Comparison of ENCODE assay signal across 8 cellular contexts in genomic region chr3:158434412-158435038, GRCh38.
DNase-seq lines count a peak whose midpoint lies in the region; TF ChIP-seq lines count a peak whose summit lies in the region.

No MANE protein-coding gene starts in this region.

- no peaks in the 10 kb centered on the region for H3K4me1 ChIP-seq in Loucy (ENCODE audit: insufficient read depth, low read length, poor library complexity, severe bottlenecking)
- H3K4me1 ChIP-seq in breast epithelium = no peaks in the 10 kb centered on the region

- H3K79me2 ChIP-seq in Loucy (ENCODE audit: insufficient read depth, low read length) = no peaks in the 10 kb centered on the region

- H3K27me3 ChIP-seq in Loucy (ENCODE audit: insufficient read depth, low read length, poor library complexity, severe bottlenecking) (no peaks in the 10 kb centered on the region), breast epithelium (no peaks in the 10 kb centered on the region)

- H3K36me3 ChIP-seq in Loucy (ENCODE audit: insufficient read depth, low read length) = no peaks in the 10 kb centered on the region
- H3K36me3 ChIP-seq in breast epithelium = no peaks in the 10 kb centered on the region

- in situ Hi-C loops in SK-MEL-5 (cut with HindIII; ENCODE audit: low pct_unique_long_range_greater_than_20kb, low sequenced_read_pairs) = no loop called here

- H3K9me2 ChIP-seq in Loucy (replicated peaks; ENCODE audit: low read depth, low read length) = no peaks in the 10 kb centered on the region

- H3K27ac ChIP-seq in breast epithelium = no peak overlapping the region

- no peak overlapping the region for H2AFZ ChIP-seq in Loucy (ENCODE audit: low read length)

- peak; percentile 3 to 6 for DNase-seq in activated CD4-positive, alpha-beta T cell treated with anti-CD3 and anti-CD28 coated beads for 24 hours (ENCODE audit: low read depth in 2 of 2)
- DNase-seq in activated CD4-positive, alpha-beta T cell treated with anti-CD3 and anti-CD28 coated beads for 1 hour = no peak
- DNase-seq in HCEC 1CT (peak; percentile 53), SK-MEL-5 (ENCODE audit: low read depth, low spot score) (peak; percentile 82), breast epithelium (ENCODE audit: low spot score in 2 of 2) (peak in 1 of 2 donors; percentile 31), islet precursor cell (peak; percentile 67)
- DNase-seq in stimulated activated CD4-positive, alpha-beta T cell treated with anti-CD3 and anti-CD28 coated beads, Interleukin-2, amount 100 ng/mL, for 4 hours (ENCODE audit: low read depth) = peak; percentile 9

- H3K4me3 ChIP-seq in Loucy (ENCODE audit: low read length, poor library complexity, severe bottlenecking) (no peak overlapping the region), breast epithelium (no peak overlapping the region)

- TF ChIP-seq POLR2A in breast epithelium (IDR thresholded peaks at IDR 0.05) = no peak

- no peak overlapping the region for H3K9ac ChIP-seq in Loucy (ENCODE audit: low read depth, low read length, poor library complexity, severe bottlenecking)

- H4K20me1 ChIP-seq in Loucy (ENCODE audit: insufficient read depth, low read length, poor library complexity, severe bottlenecking) = no peaks in the 10 kb centered on the region

- intact Hi-C loops in breast epithelium (cut with DNase I; ENCODE audit: low total_unique reads) = no loop called here

- no peaks in the 10 kb centered on the region for H3K9me3 ChIP-seq in Loucy (ENCODE audit: insufficient read depth, low read depth, low read length)
- H3K9me3 ChIP-seq in breast epithelium = no peaks in the 10 kb centered on the region

- no peaks in the 10 kb centered on the region for H3F3A ChIP-seq in Loucy (ENCODE audit: low read depth)

- TF ChIP-seq CTCF in Loucy (conservative IDR thresholded peaks at IDR 0.05; ENCODE audit: low read length) = peak; percentile 70
- TF ChIP-seq CTCF in breast epithelium (IDR thresholded peaks at IDR 0.05) = peak; percentile 21 to 67 (median 58)

- no peak overlapping the region for H3K4me2 ChIP-seq in Loucy (ENCODE audit: low read depth, low read length, poor library complexity, severe bottlenecking)
